3 cellular contexts compared by ENCODE assay signal in genomic region chr10:122261584-122261983, GRCh38.
TF ChIP-seq lines count a peak whose summit lies in the region.

No MANE protein-coding gene starts in this region.

TF ChIP-seq in HepG2, 621 proteins besides CTCF, POLR2A, EP300 and RAD21:
- peak; percentile 71; the same call in 1 of the 2 replicates for TF ChIP-seq CHD4 (IDR thresholded peaks at IDR 0.05; ENCODE audit: borderline replicate concordance, low read length)
- TF ChIP-seq ADNP (CRISPR knock-in tag; IDR thresholded peaks at IDR 0.05): no peak

TF ChIP-seq in HEK293, 187 proteins besides CTCF, POLR2A, EP300 and RAD21:
- TF ChIP-seq ZNF121 (tag by site-specific recombination; IDR thresholded peaks at IDR 0.05) (no peak), ZSCAN18 (tag by site-specific recombination; IDR thresholded peaks at IDR 0.05) (no peak), ZNF561 (tag by site-specific recombination; IDR thresholded peaks at IDR 0.05; ENCODE audit: borderline replicate concordance) (no peak), KLF1 (tag by site-specific recombination; IDR thresholded peaks at IDR 0.05) (no peak), KLF16 (tag by site-specific recombination; IDR thresholded peaks at IDR 0.05) (no peak), ZNF549 (tag by site-specific recombination; IDR thresholded peaks at IDR 0.05) (no peak), ZNF157 (tag by site-specific recombination; IDR thresholded peaks at IDR 0.05) (no peak), REPIN1 (tag by site-specific recombination; IDR thresholded peaks at IDR 0.05; ENCODE audit: low read depth) (no peak), SETDB1 (IDR thresholded peaks at IDR 0.05; ENCODE audit: insufficient read length, low read length) (peak; percentile 44), PRDM1 (tag by site-specific recombination; IDR thresholded peaks at IDR 0.05) (no peak), ZNF341 (tag by site-specific recombination; IDR thresholded peaks at IDR 0.05; ENCODE audit: low read depth) (no peak), ZNF404 (tag by site-specific recombination; IDR thresholded peaks at IDR 0.05) (no peak), ZNF830 (tag by site-specific recombination; IDR thresholded peaks at IDR 0.05; ENCODE audit: low read depth) (no peak), TCF7L2 (IDR thresholded peaks at IDR 0.05; ENCODE audit: borderline replicate concordance, low read depth, low read length) (no peak), ZSCAN16 (tag by site-specific recombination; IDR thresholded peaks at IDR 0.05) (no peak), ZNF366 (tag by site-specific recombination; conservative IDR thresholded peaks at IDR 0.05) (no peak), KLF7 (tag by site-specific recombination; IDR thresholded peaks at IDR 0.05; ENCODE audit: borderline replicate concordance) (no peak), ZNF580 (tag by site-specific recombination; IDR thresholded peaks at IDR 0.05) (0 out of 2 replicates have a peak, but pooled peaks have one; percentile 38), ZNF239 (tag by site-specific recombination; IDR thresholded peaks at IDR 0.05) (no peak), EGR2 (tag by site-specific recombination; IDR thresholded peaks at IDR 0.05; ENCODE audit: low read depth) (no peak), ZNF280D (tag by site-specific recombination; IDR thresholded peaks at IDR 0.05) (peak; percentile 93; the same call in 1 of the 2 replicates), ZNF544 (tag by site-specific recombination; IDR thresholded peaks at IDR 0.05) (no peak), ZNF521 (tag by site-specific recombination; IDR thresholded peaks at IDR 0.05) (no peak), BCL11A (tag by site-specific recombination; IDR thresholded peaks at IDR 0.05; ENCODE audit: low read depth) (no peak), HOXC10 (CRISPR knock-in tag; IDR thresholded peaks at IDR 0.05) (no peak)
- TF ChIP-seq, protein P1, sequence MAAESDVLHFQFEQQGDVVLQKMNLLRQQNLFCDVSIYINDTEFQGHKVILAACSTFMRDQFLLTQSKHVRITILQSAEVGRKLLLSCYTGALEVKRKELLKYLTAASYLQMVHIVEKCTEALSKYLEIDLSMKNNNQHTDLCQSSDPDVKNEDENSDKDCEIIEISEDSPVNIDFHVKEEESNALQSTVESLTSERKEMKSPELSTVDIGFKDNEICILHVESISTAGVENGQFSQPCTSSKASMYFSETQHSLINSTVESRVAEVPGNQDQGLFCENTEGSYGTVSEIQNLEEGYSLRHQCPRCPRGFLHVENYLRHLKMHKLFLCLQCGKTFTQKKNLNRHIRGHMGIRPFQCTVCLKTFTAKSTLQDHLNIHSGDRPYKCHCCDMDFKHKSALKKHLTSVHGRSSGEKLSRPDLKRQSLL (tag by site-specific recombination; IDR thresholded peaks at IDR 0.05): no peak
- TF ChIP-seq, protein P2, sequence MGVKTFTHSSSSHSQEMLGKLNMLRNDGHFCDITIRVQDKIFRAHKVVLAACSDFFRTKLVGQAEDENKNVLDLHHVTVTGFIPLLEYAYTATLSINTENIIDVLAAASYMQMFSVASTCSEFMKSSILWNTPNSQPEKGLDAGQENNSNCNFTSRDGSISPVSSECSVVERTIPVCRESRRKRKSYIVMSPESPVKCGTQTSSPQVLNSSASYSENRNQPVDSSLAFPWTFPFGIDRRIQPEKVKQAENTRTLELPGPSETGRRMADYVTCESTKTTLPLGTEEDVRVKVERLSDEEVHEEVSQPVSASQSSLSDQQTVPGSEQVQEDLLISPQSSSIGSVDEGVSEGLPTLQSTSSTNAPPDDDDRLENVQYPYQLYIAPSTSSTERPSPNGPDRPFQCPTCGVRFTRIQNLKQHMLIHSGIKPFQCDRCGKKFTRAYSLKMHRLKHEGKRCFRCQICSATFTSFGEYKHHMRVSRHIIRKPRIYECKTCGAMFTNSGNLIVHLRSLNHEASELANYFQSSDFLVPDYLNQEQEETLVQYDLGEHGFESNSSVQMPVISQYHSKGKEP (tag by site-specific recombination; IDR thresholded peaks at IDR 0.05): no peak

TF ChIP-seq in K562, 482 proteins besides CTCF, POLR2A, EP300 and RAD21:
- TF ChIP-seq RBM25 (IDR thresholded peaks at IDR 0.05; ENCODE audit: low read depth, low read length, severe bottlenecking) (peak; percentile 33), SAFB2 (IDR thresholded peaks at IDR 0.05; ENCODE audit: borderline replicate concordance, low read depth, low read length, severe bottlenecking) (no peak)
